Comparison of ENCODE assay signal across 14 cellular contexts in genomic region chr10:49281461-49281860, GRCh38. TPM values are rescaled to one million over a fixed set of nuclear protein-coding genes. Genes with fewer than 3 reads are reported as not detected.
DNase-seq lines count a peak whose midpoint lies in the region; ATAC-seq, FAIRE-seq and TF ChIP-seq lines count a peak whose summit lies in the region.
"Had no signal": no experiment of that assay in that cellular context is flagged by ENCODE, and none has a peak within 500 bp of the region (broad histone marks: within the 10 kb centered on the region; RNA-seq: fewer than 3 reads in every experiment).

No MANE protein-coding gene starts in this region.

- H3K79me2 ChIP-seq in SU-DHL-6 (ENCODE audit: insufficient read depth, low read length) (no peaks in the 10 kb centered on the region), keratinocyte (ENCODE audit: control insufficient read depth, insufficient read depth, low read length) (no peaks in the 10 kb centered on the region)

- H4K20me1 ChIP-seq in SU-DHL-6 (ENCODE audit: low read depth, low read length) (no peaks in the 10 kb centered on the region), keratinocyte (ENCODE audit: control insufficient read depth, extremely low read depth, insufficient read depth, low read length) (no peaks in the 10 kb centered on the region)

- H3K27me3 ChIP-seq in AG04450 (ENCODE audit: control insufficient read depth, insufficient read depth, low read length) (peaks cover 10% of the 10 kb centered on the region), SU-DHL-6 (ENCODE audit: low read length) (no peaks in the 10 kb centered on the region), keratinocyte (ENCODE audit: control insufficient read depth, extremely low read depth, insufficient read depth, low read length) (peaks cover 4% of the 10 kb centered on the region)
- H3K27me3 ChIP-seq: vagina had no signal

- peaks cover 0 to 2% (median 0%) of the 10 kb centered on the region in 5 donors for H3K27me3 Mint-ChIP-seq in naive thymus-derived CD8-positive, alpha-beta T cell
- H3K27me3 Mint-ChIP-seq: CD4-positive, alpha-beta T cell; effector memory CD8-positive, alpha-beta T cell had no signal

- no peak overlapping the region for H2AFZ ChIP-seq in SU-DHL-6 (ENCODE audit: low read depth, low read length, severe bottlenecking)
- H2AFZ ChIP-seq in keratinocyte (ENCODE audit: control insufficient read depth, low read length): no peak overlapping the region

- dilution Hi-C loops in keratinocyte (cut with MboI; ENCODE audit: extremely low pct_ligation_motif_present, low sequenced_read_pairs): no loop called here

- H3K4me2 ChIP-seq in SU-DHL-6 (ENCODE audit: low read depth, low read length, poor library complexity, severe bottlenecking): no peak overlapping the region
- no peak overlapping the region for H3K4me2 ChIP-seq in keratinocyte (ENCODE audit: control insufficient read depth, extremely low read depth, insufficient read depth, low read depth, low read length)

- H3K36me3 ChIP-seq in SU-DHL-6 (ENCODE audit: low read length) (no peaks in the 10 kb centered on the region), keratinocyte (ENCODE audit: control insufficient read depth in 2 of 2, extremely low read depth in 1 of 2, insufficient read depth in 2 of 2, low read length in 2 of 2) (no peaks in the 10 kb centered on the region)
- H3K36me3 ChIP-seq: vagina had no signal

- no peak overlapping the region for H3K4me3 Mint-ChIP-seq in naive thymus-derived CD8-positive, alpha-beta T cell
- H3K4me3 Mint-ChIP-seq: CD4-positive, alpha-beta T cell; effector memory CD8-positive, alpha-beta T cell had no signal

- H3K9me2 ChIP-seq in SU-DHL-6 (replicated peaks; ENCODE audit: insufficient read depth, low read length): no peaks in the 10 kb centered on the region

- H3F3A ChIP-seq in SU-DHL-6 (ENCODE audit: insufficient read depth): no peaks in the 10 kb centered on the region

- no peak for FAIRE-seq in keratinocyte (lab: Jason Lieb, UNC)

- TF ChIP-seq CTCF in AG04450 (IDR thresholded peaks at IDR 0.05; ENCODE audit: low read depth, low read length) (0 out of 2 replicates have a peak, but pooled peaks have one; percentile 14), GM12864 (IDR thresholded peaks at IDR 0.05; ENCODE audit: low read depth, low read length, missing control alignments) (peak; percentile 52), SU-DHL-6 (IDR thresholded peaks at IDR 0.05; ENCODE audit: insufficient read depth, low read length, poor library complexity, severe bottlenecking) (peak; percentile 51), keratinocyte (optimal IDR thresholded peaks at IDR 0.05 in 1 of 3, IDR thresholded peaks at IDR 0.05 in 1 of 3, conservative IDR thresholded peaks at IDR 0.05 in 1 of 3; ENCODE audit: extremely low read depth in 1 of 3, insufficient read depth in 2 of 3, low read length in 3 of 3) (peak in 2 of 3 experiments; percentile 23)

- H3K4me3 ChIP-seq in AG04450 (ENCODE audit: low read depth, low read length) (no peak overlapping the region), GM12864 (ENCODE audit: low read depth, low read length) (no peak overlapping the region), SU-DHL-6 (ENCODE audit: insufficient read depth, low read length, poor library complexity, severe bottlenecking) (no peak overlapping the region), keratinocyte (ENCODE audit: control insufficient read depth in 2 of 3, extremely low read depth in 1 of 3, insufficient read depth in 2 of 3, low read depth in 1 of 3, low read length in 3 of 3) (no peak overlapping the region)
- H3K4me3 ChIP-seq: vagina had no signal

- H3K4me1 Mint-ChIP-seq in naive thymus-derived CD8-positive, alpha-beta T cell: peaks cover 0 to 8% (median 1%) of the 10 kb centered on the region in 4 donors

- H3K4me1 ChIP-seq in keratinocyte (ENCODE audit: control insufficient read depth, extremely low read depth, insufficient read depth, low read length): no peaks in the 10 kb centered on the region
- H3K4me1 ChIP-seq: vagina had no signal

- H3K27ac ChIP-seq in AG04450 (ENCODE audit: low read depth, low read length): no peak overlapping the region
- H3K27ac ChIP-seq in SU-DHL-6 (ENCODE audit: low read depth, low read length): no peak overlapping the region
- no peak overlapping the region for H3K27ac ChIP-seq in keratinocyte (ENCODE audit: control insufficient read depth, insufficient read depth, low read length)
- H3K27ac ChIP-seq: vagina had no signal

- POLR2A ChIA-PET in AG04450 (lab: Yijun Ruan, JAX): no interaction called here
- POLR2A ChIA-PET in naive thymus-derived CD8-positive, alpha-beta T cell (lab: Charles Lee): no interaction called here

- ATAC-seq in HG03521 (IDR thresholded peaks at IDR 0.05; ENCODE audit: unreplicated experiment): no peak
- no peak for ATAC-seq in naive thymus-derived CD8-positive, alpha-beta T cell
- ATAC-seq: effector memory CD8-positive, alpha-beta T cell had no signal

- H3K9ac ChIP-seq in SU-DHL-6 (ENCODE audit: low read length): no peak overlapping the region
- no peak overlapping the region for H3K9ac ChIP-seq in keratinocyte (ENCODE audit: control insufficient read depth, extremely low read depth, insufficient read depth, low read length)

- no peaks in the 10 kb centered on the region for H3K36me3 Mint-ChIP-seq in naive thymus-derived CD8-positive, alpha-beta T cell

- H3K27ac Mint-ChIP-seq in naive thymus-derived CD8-positive, alpha-beta T cell: no peak overlapping the region
- H3K27ac Mint-ChIP-seq: CD4-positive, alpha-beta T cell; effector memory CD8-positive, alpha-beta T cell had no signal

- CTCF ChIA-PET in AG04450 (lab: Charles Lee): no interaction called here

- H3K9me3 Mint-ChIP-seq in naive thymus-derived CD8-positive, alpha-beta T cell: no peaks in the 10 kb centered on the region
- H3K9me3 Mint-ChIP-seq: CD4-positive, alpha-beta T cell; effector memory CD8-positive, alpha-beta T cell had no signal

- DNase-seq in AG04450 (ENCODE audit: low read depth, low spot score) (no peak), GM12864 (ENCODE audit: low read depth) (no peak), keratinocyte (ENCODE audit: low read depth, low spot score) (no peak), DMS153 treated with DMSO at 0.1 percent for 48 hours (lab: John Stamatoyannopoulos, UW; ENCODE audit: unreplicated experiment) (no peak), NCI-H524 (lab: John Stamatoyannopoulos, UW) (no peak)
- DNase-seq in naive thymus-derived CD8-positive, alpha-beta T cell: no peak
- DNase-seq: CD4-positive, alpha-beta T cell; effector memory CD8-positive, alpha-beta T cell; NCI-H1092; NCI-H748 treated with DMSO at 0.1 percent for 48 hours had no signal

- no peaks in the 10 kb centered on the region for H3K9me3 ChIP-seq in AG04450 (ENCODE audit: control insufficient read depth, insufficient read depth, low read length)
- no peaks in the 10 kb centered on the region for H3K9me3 ChIP-seq in SU-DHL-6 (ENCODE audit: insufficient read depth, low read length)
- H3K9me3 ChIP-seq in keratinocyte (ENCODE audit: control insufficient read depth, low read depth, low read length): no peaks in the 10 kb centered on the region
- H3K9me3 ChIP-seq: vagina had no signal

- H3K9me1 ChIP-seq in keratinocyte (ENCODE audit: control insufficient read depth, extremely low read depth, insufficient read depth, low read length): no peaks in the 10 kb centered on the region

RNA-seq across cellular contexts. Expression of gene C10orf71, which starts 17.5 kb away (rescaled TPM):
- polyA plus RNA-seq in AG04450 (2011; rRNA removed) (not detected in 2 replicates), keratinocyte (not detected in 3 replicates)
- not detected in 2 replicates for polyA minus RNA-seq in AG04450 (2011; rRNA and poly(A)+ RNA removed)
- not detected for polyA plus RNA-seq in keratinocyte (2011; ENCODE audit: low read depth)
- polyA plus RNA-seq in keratinocyte (2011; cell fraction: cytosol; rRNA removed): not detected in 2 replicates
- polyA plus RNA-seq in keratinocyte (2011; cell fraction: nucleus; rRNA removed): not detected in 2 replicates
- not detected in 2 replicates for polyA plus RNA-seq in keratinocyte (2012; ENCODE audit: low replicate concordance)
- polyA minus RNA-seq in keratinocyte: not detected in 3 replicates
- not detected for polyA minus RNA-seq in keratinocyte (2011; cell fraction: cytosol; rRNA and poly(A)+ RNA removed)
- not detected in 2 replicates for polyA minus RNA-seq in keratinocyte (2011; cell fraction: nucleus; rRNA and poly(A)+ RNA removed)
- total RNA-seq in naive thymus-derived CD8-positive, alpha-beta T cell: not detected
- polyA plus RNA-seq in naive thymus-derived CD8-positive, alpha-beta T cell: not detected
- total RNA-seq: CD4-positive, alpha-beta T cell; mucosa of gallbladder; vagina had no signal
